8 cellular contexts compared by ENCODE assay signal in the genomic region with DNA sequence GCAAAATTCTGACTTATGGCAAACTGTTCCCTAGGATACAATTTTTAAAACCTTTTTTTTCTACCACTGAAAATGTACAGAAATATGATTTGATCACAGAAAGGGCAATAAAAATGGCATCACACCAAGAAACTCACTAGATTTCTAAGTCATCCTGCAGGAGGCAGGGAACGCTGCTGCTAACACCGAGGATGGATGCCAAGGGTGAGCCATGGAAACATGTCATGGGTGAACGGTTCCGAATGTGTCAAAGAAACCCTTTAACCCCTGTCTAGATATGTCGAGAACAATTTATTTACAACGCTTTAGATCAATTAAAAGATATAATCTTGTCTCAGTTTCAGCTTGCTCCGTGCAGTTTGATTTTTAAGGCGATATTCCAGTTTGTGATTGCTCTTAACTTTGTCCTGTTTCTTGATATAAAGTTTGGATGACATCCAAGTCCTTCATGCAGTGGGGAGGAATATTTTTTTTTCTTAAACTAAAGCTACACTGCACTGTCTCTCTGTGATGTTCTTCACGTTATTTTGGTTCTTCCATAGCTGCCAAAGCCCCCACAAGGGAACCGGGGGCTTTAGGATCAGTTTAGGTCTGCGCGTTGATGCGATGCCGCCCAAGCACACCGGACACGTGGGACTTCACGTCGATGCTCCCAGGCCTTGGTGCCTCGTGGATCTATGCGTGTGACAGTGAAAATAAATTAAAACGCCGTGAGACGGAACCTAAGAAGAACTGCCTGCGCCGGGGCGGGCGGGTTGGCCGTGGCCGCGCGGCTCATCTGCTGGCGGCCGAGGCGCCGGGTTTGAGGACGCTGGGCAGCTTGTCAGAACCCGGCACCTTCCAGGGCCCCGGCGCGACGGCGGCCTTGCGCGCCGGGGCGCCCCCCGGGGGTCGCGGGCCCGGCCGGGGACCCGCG.
DNase-seq lines count a peak whose midpoint lies in the region; ATAC-seq and TF ChIP-seq lines count a peak whose summit lies in the region.

No MANE protein-coding gene starts in this region.

- H3K4me1 ChIP-seq in colonic mucosa (no peaks in the 10 kb centered on the region), lower lobe of right lung (peaks cover 17% of the 10 kb centered on the region), testis (peaks cover 8% of the 10 kb centered on the region)

- TF ChIP-seq POLR2A in testis (IDR thresholded peaks at IDR 0.05): no peak

- no peak for TF ChIP-seq CTCF in colonic mucosa (IDR thresholded peaks at IDR 0.05)
- no peak for TF ChIP-seq CTCF in lower lobe of right lung (IDR thresholded peaks at IDR 0.05)
- TF ChIP-seq CTCF in testis (IDR thresholded peaks at IDR 0.05): peak in 1 of 3 experiments; percentile 15

- H3K9me3 ChIP-seq in colonic mucosa (no peaks in the 10 kb centered on the region), lower lobe of right lung (no peaks in the 10 kb centered on the region), testis (no peaks in the 10 kb centered on the region)

- peak overlapping the region; percentile 56 to 61 for H3K9ac ChIP-seq in colonic mucosa (ENCODE audit: low read depth in 2 of 2, low read length in 2 of 2)

- H3K36me3 ChIP-seq in colonic mucosa (no peaks in the 10 kb centered on the region), lower lobe of right lung (no peaks in the 10 kb centered on the region), testis (ENCODE audit: low read depth, missing control alignments) (no peaks in the 10 kb centered on the region)

- peak; percentile 22 for ATAC-seq in HG03432 (IDR thresholded peaks at IDR 0.05; ENCODE audit: unreplicated experiment)
- ATAC-seq in lower lobe of right lung: no peak
- no peak for ATAC-seq in HG02981 (IDR thresholded peaks at IDR 0.05; ENCODE audit: unreplicated experiment)

- peak; percentile 20 for DNase-seq in activated naive CD4-positive, alpha-beta T cell treated with Interleukin-2 at 50 U/mL for 16 hours
- no peak for DNase-seq in activated naive CD4-positive, alpha-beta T cell (lab: John Stamatoyannopoulos, UW)
- DNase-seq in RKO (ENCODE audit: low spot score): peak; percentile 85
- peak; percentile 59 for DNase-seq in colonic mucosa
- DNase-seq in lower lobe of right lung: peak; percentile 51
- DNase-seq in testis: peak; percentile 76

- intact Hi-C loops in colonic mucosa (cut with DNase I) (no loop called here), lower lobe of right lung (cut with DNase I) (no loop called here), testis (cut with DNase I; ENCODE audit: low total_unique reads) (no loop called here)

- 2 to 9% methylated on average over 20 to 52 of the region's 53 CpGs for WGBS in testis, 2 donors

- H3K27me3 ChIP-seq in colonic mucosa: no peaks in the 10 kb centered on the region
- H3K27me3 ChIP-seq in lower lobe of right lung (ENCODE audit: low read depth): no peaks in the 10 kb centered on the region
- H3K27me3 ChIP-seq in testis: no peaks in the 10 kb centered on the region

- H3K27ac ChIP-seq in colonic mucosa (peak overlapping the region; percentile 63), lower lobe of right lung (peak overlapping the region; percentile 81), testis (peak overlapping the region; percentile 85 to 90)

- H3K4me3 ChIP-seq in colonic mucosa (peak overlapping the region; percentile 35), lower lobe of right lung (peak overlapping the region; percentile 57), testis (peak overlapping the region; percentile 54 to 57)

Comparison
In these comparisons a context has a peak if more than half of its experiments do, and no peak if none do; other contexts are left out.
1. DNase-seq: peak in activated naive CD4-positive, alpha-beta T cell treated with Interleukin-2 at 50 U/mL for 16 hours (single experiment), RKO (single experiment), colonic mucosa (single experiment), lower lobe of right lung (single experiment) and testis (single experiment); none in activated naive CD4-positive, alpha-beta T cell (0 of 4).
2. Peak in every context shown above with its lines, with median percentiles within 50 percentile points of each other: H3K27ac ChIP-seq and H3K4me3 ChIP-seq.